In the genomic region with DNA sequence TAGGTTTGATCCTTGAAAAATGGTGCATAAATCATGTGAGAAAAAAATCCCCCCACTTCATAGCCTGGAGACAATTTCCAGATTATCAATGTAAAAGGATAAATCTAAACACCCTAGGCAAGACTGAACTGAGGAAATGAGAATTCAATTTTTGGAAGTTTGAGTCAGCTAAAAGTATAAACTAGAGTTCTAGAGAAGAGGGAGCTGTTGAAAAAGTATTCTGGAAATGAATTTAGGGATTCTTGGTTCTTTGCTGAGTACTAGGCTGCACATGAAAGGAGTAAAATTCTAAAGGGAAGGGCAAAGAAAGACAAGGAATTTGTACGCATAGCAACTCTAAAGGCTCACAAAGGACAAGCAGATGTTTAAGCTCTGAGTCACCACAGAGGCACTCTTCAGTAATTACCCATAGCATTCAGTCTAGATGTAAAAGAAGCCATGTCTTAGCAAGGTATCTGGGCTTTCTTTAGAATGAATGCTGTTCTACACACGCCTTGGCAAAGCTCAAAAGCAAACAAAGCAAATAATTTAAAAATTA, we compare ENCODE assay signal across 13 cellular contexts.
DNase-seq lines count a peak whose midpoint lies in the region; ATAC-seq, FAIRE-seq and TF ChIP-seq lines count a peak whose summit lies in the region.
"Had no signal": no experiment of that assay in that cellular context is flagged by ENCODE, and none has a peak within 500 bp of the region (broad histone marks: within the 10 kb centered on the region; RNA-seq: fewer than 3 reads in every experiment).

No MANE protein-coding gene starts in this region.

- no peak overlapping the region for H2AFZ ChIP-seq in GM23248
- H2AFZ ChIP-seq in H1 (ENCODE audit: low read length), result no peak overlapping the region

- no peaks in the 10 kb centered on the region for H3K23me2 ChIP-seq in H1 (ENCODE audit: low read depth, low read length)

- no peak overlapping the region for H3K4me2 ChIP-seq in GM23248 (ENCODE audit: unreplicated experiment)
- H3K4me2 ChIP-seq in H1 (ENCODE audit: insufficient read depth in 1 of 2, low read depth in 2 of 2, low read length in 2 of 2), result no peak overlapping the region; a peak in 1 of 4 replicates

- H2BK15ac ChIP-seq in H1 (ENCODE audit: low read length), result no peak overlapping the region

- WGBS in GM23248 (ENCODE audit: low coverage in 1 of 2, low lambda C conversion rate in 2 of 2, missing lambda C conversion rate in 2 of 2), 2 experiments, result 14 to 34% methylated on average over 2 of the region's 2 CpGs
- 20% methylated on average over 2 of the region's 2 CpGs; no CpG with 5 or more reads in 1 of the 2 experiments for WGBS in H1 (ENCODE audit: extremely low coverage in 1 of 2, insufficient coverage in 1 of 2, insufficient read length in 1 of 2, insufficient replicate concordance in 2 of 2, low coverage in 1 of 2, low lambda C conversion rate in 2 of 2, missing lambda C conversion rate in 1 of 2), 2 experiments
- WGBS in mesodermal cell (ENCODE audit: insufficient coverage in 2 of 2), 2 experiments, result 60% methylated on average over 1 of the region's 2 CpGs; no CpG with 5 or more reads in 1 of the 2 experiments

- no peak overlapping the region for H3K23ac ChIP-seq in H1 (ENCODE audit: insufficient read length)

- CTCF ChIA-PET in H1 (lab: Charles Lee; ENCODE audit: partially characterized antibody), result no interaction called here

- no peak overlapping the region for H4K8ac ChIP-seq in H1 (ENCODE audit: extremely low read depth, insufficient read depth, low read length)

- TF ChIP-seq RAD21 in H1 (IDR thresholded peaks at IDR 0.05 in 1 of 2, conservative IDR thresholded peaks at IDR 0.05 in 1 of 2; ENCODE audit: low read depth in 2 of 2, low read length in 2 of 2), result 0 out of 4 replicates have a peak, but pooled peaks of 1 of the 2 experiments have one; percentile 3

- H3K9ac ChIP-seq in GM23248, result no peak overlapping the region
- no peak overlapping the region for H3K9ac ChIP-seq in NT2/D1 (ENCODE audit: insufficient read length, low read depth)
- no peak overlapping the region for H3K9ac ChIP-seq in H1 (replicated peaks in 1 of 4; ENCODE audit: extremely low read depth in 1 of 4, low read depth in 3 of 4, low read length in 3 of 4)

- H2AK5ac ChIP-seq in H1 (ENCODE audit: low read depth, low read length), result no peak overlapping the region

- H3K4ac ChIP-seq in H1 (replicated peaks; ENCODE audit: insufficient read length, low read depth, low read length), result no peak overlapping the region

- peak overlapping the region; percentile 84 for H2BK120ac ChIP-seq in H1 (replicated peaks; ENCODE audit: low read depth, low read length)

- H3F3A ChIP-seq in GM23248 (ENCODE audit: insufficient read depth), result no peaks in the 10 kb centered on the region

- H3K36me3 ChIP-seq in GM23248 (ENCODE audit: low read depth), result no peaks in the 10 kb centered on the region
- H3K36me3 ChIP-seq in NT2/D1 (ENCODE audit: insufficient read depth, insufficient read length, low read length), result no peaks in the 10 kb centered on the region
- peaks cover 0 to 22% (median 5%) of the 10 kb centered on the region in 4 experiments; a peak in 3 of 8 replicates for H3K36me3 ChIP-seq in H1 (ENCODE audit: control insufficient read depth in 2 of 4, insufficient read depth in 4 of 4, low read length in 3 of 4)
- no peaks in the 10 kb centered on the region for H3K36me3 ChIP-seq in mesodermal cell (ENCODE audit: control insufficient read depth, insufficient read depth, low read length)

- POLR2A ChIA-PET in H1 (lab: Charles Lee; ENCODE audit: partially characterized antibody), result interaction anchor here (1.0 kb wide), 2 partner anchors 12 to 17 kb away, joined by 3 read pairs; no protein-coding TSS in a partner anchor

- H4K91ac ChIP-seq in H1 (replicated peaks; ENCODE audit: insufficient read length, low read length), result no peak overlapping the region

- peak overlapping the region; percentile 46; the same call in 1 of the 2 replicates for H2BK5ac ChIP-seq in H1 (ENCODE audit: low read depth, low read length)

- no peaks in the 10 kb centered on the region for H3K79me2 ChIP-seq in GM23248 (ENCODE audit: insufficient read depth)
- H3K79me2 ChIP-seq in H1 (ENCODE audit: control insufficient read depth in 1 of 2, insufficient read depth in 2 of 2, low read length in 2 of 2), result no peaks in the 10 kb centered on the region

- H3K79me1 ChIP-seq in H1 (ENCODE audit: low read depth, low read length), result no peaks in the 10 kb centered on the region

- H3K27ac ChIP-seq in GM23248, result no peak overlapping the region
- peak overlapping the region; percentile 50; the same call in 1 of the 2 replicates for H3K27ac ChIP-seq in H1 (ENCODE audit: low read depth, low read length)
- peak overlapping the region; percentile 93 for H3K27ac ChIP-seq in mesodermal cell (ENCODE audit: low read depth, low read length, severe bottlenecking)

- H3K56ac ChIP-seq in H1 (replicated peaks; ENCODE audit: insufficient read length, low read depth, low read length), result no peak overlapping the region

- peak overlapping the region; percentile 96 for H4K5ac ChIP-seq in H1 (ENCODE audit: insufficient read length, low read depth, low read length)

- no peak for ATAC-seq in GM18511 (IDR thresholded peaks at IDR 0.05; ENCODE audit: unreplicated experiment)
- ATAC-seq in GM19452 (IDR thresholded peaks at IDR 0.05; ENCODE audit: unreplicated experiment), result no peak
- ATAC-seq in GM18520 (IDR thresholded peaks at IDR 0.05; ENCODE audit: unreplicated experiment), result no peak
- ATAC-seq in GM18861 (IDR thresholded peaks at IDR 0.05; ENCODE audit: unreplicated experiment), result no peak
- ATAC-seq: Right ventricle myocardium inferior had no signal

- TF ChIP-seq CTCF in H1 (IDR thresholded peaks at IDR 0.05; ENCODE audit: control extremely low read depth in 1 of 3, insufficient read depth in 1 of 3, low read depth in 1 of 3, low read length in 3 of 3), result no peak

- H3K18ac ChIP-seq in H1 (ENCODE audit: extremely low read depth, low read length), result no peak overlapping the region; the same call in 1 of the 2 replicates

- H3K9me3 ChIP-seq in GM23248 (ENCODE audit: low read depth) (no peaks in the 10 kb centered on the region), NT2/D1 (ENCODE audit: insufficient read depth, low read length) (peaks cover 51% of the 10 kb centered on the region), H1 (ENCODE audit: insufficient read depth in 2 of 2, low read depth in 1 of 2, low read length in 1 of 2) (peaks cover 15 to 27% of the 10 kb centered on the region in 2 experiments), mesodermal cell (ENCODE audit: control insufficient read depth, low read length) (peaks cover 13% of the 10 kb centered on the region)

- H4K20me1 ChIP-seq in GM23248 (ENCODE audit: insufficient read depth) (no peaks in the 10 kb centered on the region), H1 (replicated peaks in 1 of 2; ENCODE audit: control insufficient read depth in 1 of 2, insufficient read depth in 2 of 2, low read length in 2 of 2) (no peaks in the 10 kb centered on the region)

- H3K4me1 ChIP-seq in GM23248 (ENCODE audit: insufficient read depth), result no peaks in the 10 kb centered on the region
- H3K4me1 ChIP-seq in NT2/D1 (ENCODE audit: insufficient read depth, insufficient read length), result no peaks in the 10 kb centered on the region
- H3K4me1 ChIP-seq in H1 (replicated peaks in 1 of 4; ENCODE audit: control insufficient read depth in 3 of 4, insufficient read depth in 4 of 4, low read length in 3 of 4), result no peaks in the 10 kb centered on the region; a peak in 1 of 7 replicates
- no peaks in the 10 kb centered on the region for H3K4me1 ChIP-seq in mesodermal cell (ENCODE audit: control insufficient read depth, insufficient read depth, low read length, poor library complexity, severe bottlenecking)

- no peak overlapping the region for H2BK12ac ChIP-seq in H1 (ENCODE audit: low read depth, low read length)

- no peak overlapping the region for H3K14ac ChIP-seq in H1 (ENCODE audit: insufficient read length)

- FAIRE-seq in H1 (lab: Jason Lieb, UNC), result peak; percentile 98
- FAIRE-seq: GM12892 had no signal

- in situ Hi-C loops in GM23248 (cut with MboI), result no loop called here

- H3K4me3 ChIP-seq in GM23248 (no peak overlapping the region), NT2/D1 (ENCODE audit: insufficient read length, low read depth) (no peak overlapping the region), H1 (ENCODE audit: extremely low read depth in 1 of 4, insufficient read depth in 2 of 4, low read depth in 3 of 4, low read length in 4 of 4) (no peak overlapping the region; a peak in 1 of 8 replicates), mesodermal cell (ENCODE audit: extremely low read depth, insufficient read depth, low read length, poor library complexity, severe bottlenecking) (no peak overlapping the region)

- peak; percentile 2 for DNase-seq in GM23248
- DNase-seq in NT2/D1 (ENCODE audit: low read depth, low spot score), result peak; percentile 59
- DNase-seq in H1 (ENCODE audit: low read depth in 1 of 2, low spot score in 2 of 2), result peak in 1 of 2 experiments; percentile 34
- DNase-seq: CD8-positive, alpha-beta memory T cell; IMR-90; NCI-H2171 had no signal

- no peaks in the 10 kb centered on the region for H3K9me2 ChIP-seq in GM23248 (ENCODE audit: insufficient read depth)

- no peaks in the 10 kb centered on the region for H3K27me3 ChIP-seq in GM23248 (replicated peaks; ENCODE audit: insufficient read depth)
- H3K27me3 ChIP-seq in NT2/D1 (ENCODE audit: insufficient read depth, insufficient read length), result no peaks in the 10 kb centered on the region
- no peaks in the 10 kb centered on the region for H3K27me3 ChIP-seq in H1 (replicated peaks in 1 of 4; ENCODE audit: control insufficient read depth in 3 of 4, extremely low read depth in 1 of 4, insufficient read depth in 3 of 4, low read length in 3 of 4)

- no peak overlapping the region for H2BK20ac ChIP-seq in H1 (ENCODE audit: low read length)

- no peak for TF ChIP-seq POLR2A in H1 (IDR thresholded peaks at IDR 0.05; ENCODE audit: control extremely low read depth in 1 of 2, low read depth in 2 of 2, low read length in 2 of 2)

- TF ChIP-seq EP300 in H1 (IDR thresholded peaks at IDR 0.05; ENCODE audit: borderline replicate concordance in 1 of 2, low read depth in 2 of 2, low read length in 2 of 2), result peak in 1 of 2 experiments; percentile 71; a peak in 1 of 3 replicates

TF ChIP-seq in H1, 55 proteins besides CTCF, POLR2A, EP300 and RAD21 (continues in another document):
- TF ChIP-seq POLR2AphosphoS5 (IDR thresholded peaks at IDR 0.05; ENCODE audit: low read depth, low read length), result no peak
- TF ChIP-seq SP2 (IDR thresholded peaks at IDR 0.05; ENCODE audit: low read length), result no peak
- no peak for TF ChIP-seq SIRT6 (IDR thresholded peaks at IDR 0.05; ENCODE audit: low read length)
- TF ChIP-seq, protein P1, sequence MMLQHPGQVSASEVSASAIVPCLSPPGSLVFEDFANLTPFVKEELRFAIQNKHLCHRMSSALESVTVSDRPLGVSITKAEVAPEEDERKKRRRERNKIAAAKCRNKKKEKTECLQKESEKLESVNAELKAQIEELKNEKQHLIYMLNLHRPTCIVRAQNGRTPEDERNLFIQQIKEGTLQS (IDR thresholded peaks at IDR 0.05; ENCODE audit: insufficient read depth, low read depth, low read length), result 0 out of 2 replicates have a peak, but pooled peaks have one; percentile 35
- TF ChIP-seq PHF8 (conservative IDR thresholded peaks at IDR 0.05; ENCODE audit: low read depth, low read length), result no peak
- peak; percentile 81 for TF ChIP-seq NANOG (IDR thresholded peaks at IDR 0.05; ENCODE audit: insufficient read depth, low read depth, low read length, poor library complexity, severe bottlenecking)
- TF ChIP-seq SRF (IDR thresholded peaks at IDR 0.05; ENCODE audit: low read depth, low read length), result no peak
